In genomic region chr3:44026224-44026865, GRCh38 we compare ENCODE assay signal across 1 cellular context.
TF ChIP-seq lines count a peak whose summit lies in the region.

No MANE protein-coding gene starts in this region.

TF ChIP-seq in H1, 55 proteins besides CTCF, POLR2A, EP300 and RAD21 (continued from another document):
- no peak for TF ChIP-seq CHD7 (IDR thresholded peaks at IDR 0.05; ENCODE audit: insufficient replicate concordance, low read length)
- TF ChIP-seq FOSL1 (IDR thresholded peaks at IDR 0.05; ENCODE audit: insufficient read depth, low read depth, low read length), result no peak
- TF ChIP-seq EZH2 (IDR thresholded peaks at IDR 0.05; ENCODE audit: low read depth, low read length, severe bottlenecking), result no peak
- TF ChIP-seq SRF (IDR thresholded peaks at IDR 0.05; ENCODE audit: low read depth, low read length), result no peak
- TF ChIP-seq RBBP5 (IDR thresholded peaks at IDR 0.05; ENCODE audit: borderline replicate concordance, low read depth, low read length), result no peak
- TF ChIP-seq SIX5 (IDR thresholded peaks at IDR 0.05; ENCODE audit: low read depth, low read length), result no peak
- no peak for TF ChIP-seq MAX (IDR thresholded peaks at IDR 0.05)
- no peak for TF ChIP-seq ATF3 (IDR thresholded peaks at IDR 0.05; ENCODE audit: insufficient read depth, low read depth, low read length)
- TF ChIP-seq CTBP2 (IDR thresholded peaks at IDR 0.05; ENCODE audit: borderline replicate concordance, insufficient read depth, insufficient read length, low read length), result no peak
- no peak for TF ChIP-seq SIRT6 (IDR thresholded peaks at IDR 0.05; ENCODE audit: low read length)
- no peak for TF ChIP-seq GTF2F1 (IDR thresholded peaks at IDR 0.05; ENCODE audit: borderline replicate concordance, low read depth, low read length)
- TF ChIP-seq TBP (IDR thresholded peaks at IDR 0.05; ENCODE audit: low read depth, low read length), result no peak
- no peak for TF ChIP-seq KDM5A (IDR thresholded peaks at IDR 0.05; ENCODE audit: low read length)
